ENCODE assay signal across 8 cellular contexts in the genomic region with DNA sequence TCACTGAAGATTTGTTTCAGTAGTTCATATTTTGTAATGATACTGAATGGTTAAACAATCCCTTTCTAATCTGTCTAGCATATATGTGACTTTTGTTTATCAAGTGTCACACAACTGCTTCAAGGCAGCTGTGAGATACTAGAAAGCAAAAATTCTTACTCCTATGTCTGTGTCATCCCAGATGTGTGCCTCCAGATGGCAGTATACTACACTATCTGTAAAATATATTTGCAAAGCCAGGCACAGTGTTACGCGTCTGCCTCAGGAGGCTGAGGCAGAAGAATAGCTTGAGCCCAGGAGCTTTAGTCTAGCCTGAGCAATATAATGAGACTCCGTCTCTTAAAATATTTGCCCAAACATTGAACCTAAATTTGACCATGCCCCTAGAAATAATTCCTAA. TPM values are rescaled to one million over a fixed set of nuclear protein-coding genes. Genes with fewer than 3 reads are reported as not detected.
DNase-seq lines count a peak whose midpoint lies in the region; ATAC-seq and TF ChIP-seq lines count a peak whose summit lies in the region.

No MANE protein-coding gene starts in this region.

- ATAC-seq in GM18502 (IDR thresholded peaks at IDR 0.05; ENCODE audit: poor library complexity, unreplicated experiment) = peak; percentile 84
- ATAC-seq in foreskin keratinocyte = peak; percentile 64
- no peak for ATAC-seq in GM21786 (IDR thresholded peaks at IDR 0.05; ENCODE audit: unreplicated experiment)

- no peaks in the 10 kb centered on the region for H3K27me3 ChIP-seq in foreskin keratinocyte

- H3K27ac ChIP-seq in foreskin keratinocyte = no peak overlapping the region

- H3K4me1 ChIP-seq in foreskin keratinocyte = no peaks in the 10 kb centered on the region

- TF ChIP-seq CTCF in foreskin keratinocyte (conservative IDR thresholded peaks at IDR 0.05) = peak; percentile 54

- DNase-seq in CD1c-positive myeloid dendritic cell (ENCODE audit: extremely low spot score) = peak; percentile 11
- peak; percentile 16 for DNase-seq in LoVo (ENCODE audit: low spot score)
- peak; percentile 27 for DNase-seq in activated CD4-positive, alpha-beta T cell treated with anti-CD3 and anti-CD28 coated beads for 48 hours
- DNase-seq in foreskin keratinocyte = peak in 1 of 2 donors; percentile 9
- peak; percentile 39 for DNase-seq in renal cortical epithelial cell (ENCODE audit: low read depth)
- DNase-seq in OCI-M2 (lab: John Stamatoyannopoulos, UW; ENCODE audit: unreplicated experiment) = no peak

RNA-seq across cellular contexts. Expression of a gene that starts 4.0 kb away (rescaled TPM):
- total RNA-seq in foreskin keratinocyte (0.53 and 0.75 TPM in 2 replicates), renal cortical epithelial cell (0.20 and 1.2 TPM in 2 replicates)
- polyA plus RNA-seq in foreskin keratinocyte = 0.32 and 0.40 TPM in 2 replicates
